Comparison of ENCODE assay signal across 23 cellular contexts in the genomic region with DNA sequence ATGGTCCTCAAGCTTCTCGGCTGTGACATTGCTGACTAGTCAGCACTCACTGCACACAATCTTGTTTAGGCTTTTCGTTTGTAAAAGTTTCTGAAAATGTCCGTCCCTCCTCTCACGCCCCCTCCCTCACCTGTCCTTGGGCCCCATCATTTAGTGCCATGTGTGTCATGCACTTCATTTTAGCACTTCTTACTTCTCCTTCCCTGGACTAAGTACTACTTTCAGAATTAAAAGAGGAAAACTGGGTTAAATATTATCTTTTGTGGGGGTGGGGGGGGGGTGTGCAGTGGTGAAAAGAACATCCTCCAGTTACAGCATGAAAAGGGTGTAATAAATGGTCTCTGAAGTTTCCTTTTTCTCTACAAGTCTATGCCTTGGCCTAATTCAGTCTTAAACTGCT.
DNase-seq lines count a peak whose midpoint lies in the region; ATAC-seq and TF ChIP-seq lines count a peak whose summit lies in the region.
"Had no signal": no experiment of that assay in that cellular context is flagged by ENCODE, and none has a peak within 500 bp of the region (broad histone marks: within the 10 kb centered on the region; RNA-seq: fewer than 3 reads in every experiment).

No MANE protein-coding gene starts in this region.

- no peak overlapping the region for H3K27ac ChIP-seq in ovary
- H3K27ac ChIP-seq: ascending aorta, foreskin keratinocyte, lower lobe of right lung, neutrophil, stomach had no signal

- WGBS in ovary, 3 donors = 88 to 91% (median 90%) methylated on average over 4 of the region's 4 CpGs

- intact Hi-C loops in ovary (cut with DNase I) = no loop called here

- no peak for TF ChIP-seq EP300 in ovary (IDR thresholded peaks at IDR 0.05)

- peak; percentile 75 for ATAC-seq in GM19043 (IDR thresholded peaks at IDR 0.05; ENCODE audit: low read depth, unreplicated experiment)
- ATAC-seq in HG02623 (IDR thresholded peaks at IDR 0.05; ENCODE audit: unreplicated experiment) = peak; percentile 50
- ATAC-seq in HG03342 (IDR thresholded peaks at IDR 0.05; ENCODE audit: unreplicated experiment) = peak; percentile 77
- ATAC-seq in HG03457 (IDR thresholded peaks at IDR 0.05; ENCODE audit: unreplicated experiment) = no peak
- ATAC-seq: activated naive CD4-positive, alpha-beta T cell treated with anti-CD3 and anti-CD28 coated beads, Interleukin-2, amount 50 U/mL, for 72 hours; CD8-positive, alpha-beta T cell; foreskin keratinocyte; lower lobe of right lung had no signal

- H3K9me3 ChIP-seq in ovary = no peaks in the 10 kb centered on the region
- H3K9me3 ChIP-seq: ascending aorta, lower lobe of right lung, MG63, neutrophil, stomach had no signal

- no peaks in the 10 kb centered on the region for H3K36me3 ChIP-seq in ovary
- H3K36me3 ChIP-seq: ascending aorta, lower lobe of right lung, MG63, neutrophil, stomach had no signal

- no peak for TF ChIP-seq CTCF in ovary (IDR thresholded peaks at IDR 0.05)

- no peak for TF ChIP-seq POLR2A in ovary (IDR thresholded peaks at IDR 0.05)

- peaks cover 7% of the 10 kb centered on the region for H3K4me1 ChIP-seq in ovary (ENCODE audit: insufficient read depth)
- H3K4me1 ChIP-seq: foreskin keratinocyte had no signal

- H3K4me3 ChIP-seq in ovary = no peak overlapping the region
- H3K4me3 ChIP-seq: ascending aorta, lower lobe of right lung, MG63, stomach had no signal

- DNase-seq in renal cortical epithelial cell (ENCODE audit: low read depth) = peak; percentile 54
- DNase-seq in mucosa of gallbladder (ENCODE audit: low spot score) = no peak
- DNase-seq in ovary = no peak
- DNase-seq in stimulated activated naive CD4-positive, alpha-beta T cell (lab: John Stamatoyannopoulos, UW) = no peak
- DNase-seq: activated CD4-positive, alpha-beta T cell treated with anti-CD3 and anti-CD28 coated beads for 1 hour; CD8-positive, alpha-beta T cell; DMS79; erythroblast; foreskin keratinocyte; islet precursor cell; lower lobe of right lung; MG63; NCI-H1436; NCI-H524 treated with DMSO at 0.1 percent for 48 hours; stimulated activated CD4-positive, alpha-beta T cell treated with anti-CD3 and anti-CD28 coated beads, Interleukin-4, amount 100 ng/mL, for 1 hour; stomach had no signal

- H3K27me3 ChIP-seq in ovary = no peaks in the 10 kb centered on the region
- H3K27me3 ChIP-seq: ascending aorta, foreskin keratinocyte, MG63, stomach had no signal
